1 cellular context compared by ENCODE assay signal in the genomic region with DNA sequence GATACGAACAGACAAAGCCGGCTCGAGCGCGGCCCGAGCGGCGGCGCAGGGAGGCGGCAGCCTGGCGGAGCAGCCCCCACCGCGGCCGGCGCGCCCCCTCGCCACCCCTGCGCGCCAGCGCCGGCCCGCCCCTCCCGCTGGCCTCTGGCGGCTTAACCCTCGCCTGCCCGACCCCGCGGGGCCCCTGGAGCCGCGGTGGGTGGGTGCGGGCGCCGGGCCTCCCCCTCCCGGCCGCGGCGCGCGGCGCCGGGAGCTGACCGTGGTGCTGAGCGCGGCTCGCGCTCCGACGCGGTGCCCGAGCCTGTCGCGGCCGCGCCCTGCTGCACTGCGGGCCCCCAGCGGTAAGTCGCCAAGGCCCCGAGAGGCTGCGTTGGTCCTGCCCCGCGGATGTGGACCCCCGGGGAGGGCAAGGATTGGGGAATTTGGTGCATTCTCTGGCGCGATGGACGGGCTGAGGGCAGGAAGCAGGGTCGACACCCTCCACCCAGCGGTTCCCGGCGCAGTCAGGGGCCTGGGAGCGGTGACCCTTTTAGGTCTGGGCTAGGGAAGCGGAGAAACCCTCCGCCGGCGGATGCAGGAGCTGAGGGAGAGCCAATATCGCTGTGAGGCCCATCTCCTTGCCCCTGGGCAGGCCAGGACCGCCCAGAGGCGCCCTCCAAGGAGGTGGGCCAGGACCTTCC.
TF ChIP-seq lines count a peak whose summit lies in the region.

No MANE protein-coding gene starts in this region.

TF ChIP-seq in HepG2, 621 proteins besides CTCF, POLR2A, EP300 and RAD21 (continued from another document and continues in another):
- no peak for TF ChIP-seq ARID5B (CRISPR knock-in tag; IDR thresholded peaks at IDR 0.05)
- TF ChIP-seq ZNF777 (CRISPR knock-in tag; IDR thresholded peaks at IDR 0.05), result no peak
- TF ChIP-seq ZNF7 (CRISPR knock-in tag; IDR thresholded peaks at IDR 0.05), result no peak
- TF ChIP-seq HMG20A (CRISPR knock-in tag; IDR thresholded peaks at IDR 0.05; ENCODE audit: borderline replicate concordance), result no peak
- TF ChIP-seq JARID2 (CRISPR knock-in tag; IDR thresholded peaks at IDR 0.05; ENCODE audit: insufficient replicate concordance), result no peak
- TF ChIP-seq ZBTB4 (CRISPR knock-in tag; IDR thresholded peaks at IDR 0.05; ENCODE audit: borderline replicate concordance), result no peak
- TF ChIP-seq GATA4 (IDR thresholded peaks at IDR 0.05; ENCODE audit: borderline replicate concordance, low read depth), result no peak
- no peak for TF ChIP-seq RFX5 (IDR thresholded peaks at IDR 0.05; ENCODE audit: low read depth, low read length)
- TF ChIP-seq ZNF564 (CRISPR knock-in tag; IDR thresholded peaks at IDR 0.05), result no peak; the same call in 1 of the 2 replicates
- no peak for TF ChIP-seq SRSF9 (IDR thresholded peaks at IDR 0.05; ENCODE audit: borderline replicate concordance, insufficient read depth, low read depth, low read length, poor library complexity, severe bottlenecking)
- no peak for TF ChIP-seq ZNF33A (CRISPR knock-in tag; IDR thresholded peaks at IDR 0.05; ENCODE audit: borderline replicate concordance)
- no peak for TF ChIP-seq CSRNP1 (CRISPR knock-in tag; IDR thresholded peaks at IDR 0.05)
- TF ChIP-seq, protein P1, sequence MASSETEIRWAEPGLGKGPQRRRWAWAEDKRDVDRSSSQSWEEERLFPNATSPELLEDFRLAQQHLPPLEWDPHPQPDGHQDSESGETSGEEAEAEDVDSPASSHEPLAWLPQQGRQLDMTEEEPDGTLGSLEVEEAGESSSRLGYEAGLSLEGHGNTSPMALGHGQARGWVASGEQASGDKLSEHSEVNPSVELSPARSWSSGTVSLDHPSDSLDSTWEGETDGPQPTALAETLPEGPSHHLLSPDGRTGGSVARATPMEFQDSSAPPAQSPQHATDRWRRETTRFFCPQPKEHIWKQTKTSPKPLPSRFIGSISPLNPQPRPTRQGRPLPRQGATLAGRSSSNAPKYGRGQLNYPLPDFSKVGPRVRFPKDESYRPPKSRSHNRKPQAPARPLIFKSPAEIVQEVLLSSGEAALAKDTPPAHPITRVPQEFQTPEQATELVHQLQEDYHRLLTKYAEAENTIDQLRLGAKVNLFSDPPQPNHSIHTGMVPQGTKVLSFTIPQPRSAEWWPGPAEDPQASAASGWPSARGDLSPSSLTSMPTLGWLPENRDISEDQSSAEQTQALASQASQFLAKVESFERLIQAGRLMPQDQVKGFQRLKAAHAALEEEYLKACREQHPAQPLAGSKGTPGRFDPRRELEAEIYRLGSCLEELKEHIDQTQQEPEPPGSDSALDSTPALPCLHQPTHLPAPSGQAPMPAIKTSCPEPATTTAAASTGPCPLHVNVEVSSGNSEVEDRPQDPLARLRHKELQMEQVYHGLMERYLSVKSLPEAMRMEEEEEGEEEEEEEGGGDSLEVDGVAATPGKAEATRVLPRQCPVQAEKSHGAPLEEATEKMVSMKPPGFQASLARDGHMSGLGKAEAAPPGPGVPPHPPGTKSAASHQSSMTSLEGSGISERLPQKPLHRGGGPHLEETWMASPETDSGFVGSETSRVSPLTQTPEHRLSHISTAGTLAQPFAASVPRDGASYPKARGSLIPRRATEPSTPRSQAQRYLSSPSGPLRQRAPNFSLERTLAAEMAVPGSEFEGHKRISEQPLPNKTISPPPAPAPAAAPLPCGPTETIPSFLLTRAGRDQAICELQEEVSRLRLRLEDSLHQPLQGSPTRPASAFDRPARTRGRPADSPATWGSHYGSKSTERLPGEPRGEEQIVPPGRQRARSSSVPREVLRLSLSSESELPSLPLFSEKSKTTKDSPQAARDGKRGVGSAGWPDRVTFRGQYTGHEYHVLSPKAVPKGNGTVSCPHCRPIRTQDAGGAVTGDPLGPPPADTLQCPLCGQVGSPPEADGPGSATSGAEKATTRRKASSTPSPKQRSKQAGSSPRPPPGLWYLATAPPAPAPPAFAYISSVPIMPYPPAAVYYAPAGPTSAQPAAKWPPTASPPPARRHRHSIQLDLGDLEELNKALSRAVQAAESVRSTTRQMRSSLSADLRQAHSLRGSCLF (CRISPR knock-in tag; IDR thresholded peaks at IDR 0.05; ENCODE audit: borderline replicate concordance), result no peak
- TF ChIP-seq GPN1 (CRISPR knock-in tag; IDR thresholded peaks at IDR 0.05; ENCODE audit: borderline replicate concordance), result 0 out of 2 replicates have a peak, but pooled peaks have one; percentile 66
- no peak for TF ChIP-seq ZNF296 (CRISPR knock-in tag; conservative IDR thresholded peaks at IDR 0.05)
- TF ChIP-seq HOXD1 (CRISPR knock-in tag; IDR thresholded peaks at IDR 0.05), result no peak
- TF ChIP-seq KDM6A (CRISPR knock-in tag; IDR thresholded peaks at IDR 0.05; ENCODE audit: low read depth), result no peak
- TF ChIP-seq RFXAP (CRISPR knock-in tag; IDR thresholded peaks at IDR 0.05; ENCODE audit: borderline replicate concordance), result no peak
- no peak for TF ChIP-seq BATF2 (CRISPR knock-in tag; IDR thresholded peaks at IDR 0.05)
- TF ChIP-seq, protein P2, sequence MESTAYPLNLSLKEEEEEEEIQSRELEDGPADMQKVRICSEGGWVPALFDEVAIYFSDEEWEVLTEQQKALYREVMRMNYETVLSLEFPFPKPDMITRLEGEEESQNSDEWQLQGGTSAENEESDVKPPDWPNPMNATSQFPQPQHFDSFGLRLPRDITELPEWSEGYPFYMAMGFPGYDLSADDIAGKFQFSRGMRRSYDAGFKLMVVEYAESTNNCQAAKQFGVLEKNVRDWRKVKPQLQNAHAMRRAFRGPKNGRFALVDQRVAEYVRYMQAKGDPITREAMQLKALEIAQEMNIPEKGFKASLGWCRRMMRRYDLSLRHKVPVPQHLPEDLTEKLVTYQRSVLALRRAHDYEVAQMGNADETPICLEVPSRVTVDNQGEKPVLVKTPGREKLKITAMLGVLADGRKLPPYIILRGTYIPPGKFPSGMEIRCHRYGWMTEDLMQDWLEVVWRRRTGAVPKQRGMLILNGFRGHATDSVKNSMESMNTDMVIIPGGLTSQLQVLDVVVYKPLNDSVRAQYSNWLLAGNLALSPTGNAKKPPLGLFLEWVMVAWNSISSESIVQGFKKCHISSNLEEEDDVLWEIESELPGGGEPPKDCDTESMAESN (CRISPR knock-in tag; conservative IDR thresholded peaks at IDR 0.05), result peak; percentile 68; the same call in 1 of the 2 replicates
- TF ChIP-seq PRDM4 (CRISPR knock-in tag; IDR thresholded peaks at IDR 0.05; ENCODE audit: borderline replicate concordance), result no peak
- no peak for TF ChIP-seq HNRNPLL (IDR thresholded peaks at IDR 0.05; ENCODE audit: low read depth, low read length, poor library complexity, severe bottlenecking)
- no peak for TF ChIP-seq MTERF4 (CRISPR knock-in tag; IDR thresholded peaks at IDR 0.05)
- TF ChIP-seq ATF2 (CRISPR knock-in tag; IDR thresholded peaks at IDR 0.05), result no peak
